ENCODE assay signal across 8 cellular contexts in the genomic region with DNA sequence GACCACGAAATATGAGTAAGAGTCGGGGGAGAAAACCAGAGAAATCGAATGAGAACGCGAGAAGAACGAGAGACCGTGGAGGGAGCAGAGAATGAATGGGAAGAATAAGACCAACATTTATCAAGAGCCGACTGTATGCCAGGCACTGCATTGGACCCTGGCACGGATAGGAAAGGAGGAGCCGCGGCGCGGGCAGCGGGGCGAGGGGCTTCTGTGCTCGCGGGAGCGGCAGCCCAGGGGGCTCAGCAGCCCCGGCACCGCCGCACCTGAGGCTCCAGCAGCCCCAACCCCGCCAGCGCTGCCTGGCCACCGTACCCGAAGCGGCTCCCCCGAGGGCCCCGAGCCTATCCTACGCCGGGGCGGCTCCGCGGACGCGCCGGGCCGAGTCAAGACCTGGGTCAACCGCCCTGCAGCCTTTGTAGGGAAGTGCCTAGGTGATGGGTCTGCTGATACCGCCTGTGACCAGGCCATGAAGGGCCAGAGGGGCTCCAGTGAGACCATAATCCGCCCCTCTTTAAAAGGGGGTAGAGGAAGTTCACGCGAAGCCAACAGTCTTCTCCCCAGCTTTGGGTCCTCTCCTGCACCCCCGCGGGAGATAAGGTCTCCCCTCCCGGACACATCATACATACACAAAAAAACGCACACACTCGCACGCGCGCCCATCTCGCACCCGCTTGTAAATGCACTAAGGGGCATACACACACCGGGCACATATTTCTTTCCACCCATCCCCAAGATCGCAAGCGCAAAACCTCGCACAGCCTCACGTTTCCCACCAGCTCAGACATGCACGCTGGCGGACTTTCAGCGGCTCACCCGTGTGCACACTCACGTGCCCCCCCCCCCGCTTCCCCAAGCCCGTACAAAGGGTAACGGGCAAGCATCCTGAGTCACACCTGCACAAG. TPM values are rescaled to one million over a fixed set of nuclear protein-coding genes. Genes with fewer than 3 reads are reported as not detected.
DNase-seq lines count a peak whose midpoint lies in the region; ATAC-seq, FAIRE-seq and TF ChIP-seq lines count a peak whose summit lies in the region.

No MANE protein-coding gene starts in this region.

- BruUV-seq in K562 (replicated peaks; lab: Mats Ljungman, UMichigan), result no TSS peak

- H3K27me3 ChIP-seq in NT2/D1 (ENCODE audit: insufficient read depth, insufficient read length) (peaks cover 56% of the 10 kb centered on the region), K562 (ENCODE audit: control insufficient read depth in 2 of 2, insufficient read depth in 2 of 2, low read length in 2 of 2) (no peaks in the 10 kb centered on the region), mononuclear cell (ENCODE audit: insufficient read depth, low read length) (peaks cover 33% of the 10 kb centered on the region), uterus (peaks cover 7 to 19% of the 10 kb centered on the region in 2 donors)

- H3K4me3 ChIP-seq in NT2/D1 (ENCODE audit: insufficient read length, low read depth) (peak overlapping the region; percentile 75), K562 (peak overlapping the region; percentile 45), mononuclear cell (ENCODE audit: low read length) (peak overlapping the region; percentile 4), uterus (peak overlapping the region; percentile 12 to 31)

- ATAC-seq in K562 (peak; percentile 17), HG03460 (IDR thresholded peaks at IDR 0.05; ENCODE audit: unreplicated experiment) (no peak), GM21717 (IDR thresholded peaks at IDR 0.05; ENCODE audit: unreplicated experiment) (no peak)

- DNase-seq in GM20000 (ENCODE audit: low spot score), result peak; percentile 59
- DNase-seq in NT2/D1 (ENCODE audit: low read depth, low spot score), result no peak
- peak in 1 of 4 experiments; percentile 33 for DNase-seq in K562 (ENCODE audit: extremely low read depth in 1 of 4, low spot score in 3 of 4)
- no peak for DNase-seq in uterus
- DNase-seq in cortex of kidney (lab: John Stamatoyannopoulos, UW), result no peak

- no peak overlapping the region for H3K27ac ChIP-seq in K562 (ENCODE audit: extremely low read depth, low read depth, low read length)
- H3K27ac ChIP-seq in uterus, result no peak overlapping the region

- no peaks in the 10 kb centered on the region for H3K9me1 ChIP-seq in K562 (ENCODE audit: control insufficient read depth, insufficient read depth, low read length)

- CTCF ChIA-PET in K562 (lab: Yijun Ruan, JAX; ENCODE audit: low intra/inter-chr PET ratio), result interaction anchor here (0.6 to 3.6 kb wide), 4 partner anchors 68 to 636 kb away, joined by 3 to 32 read pairs (median 4); partner anchors contain the start of gene CLP1

- peak overlapping the region; percentile 82 for H2AFZ ChIP-seq in K562 (ENCODE audit: low read depth, low read length)

- H3K4me1 ChIP-seq in NT2/D1 (ENCODE audit: insufficient read depth, insufficient read length) (peaks cover 29% of the 10 kb centered on the region), K562 (replicated peaks in 1 of 2; ENCODE audit: control insufficient read depth in 2 of 2, insufficient read depth in 2 of 2, low read length in 2 of 2) (peaks cover 19 to 53% of the 10 kb centered on the region in 2 experiments), mononuclear cell (ENCODE audit: insufficient read depth, low read length) (peaks cover 35% of the 10 kb centered on the region), uterus (peaks cover 0 to 26% of the 10 kb centered on the region in 2 donors)

- H3K9ac ChIP-seq in NT2/D1 (ENCODE audit: insufficient read length, low read depth) (peak overlapping the region; percentile 61), K562 (ENCODE audit: insufficient read depth in 1 of 2, low read depth in 2 of 2, low read length in 2 of 2) (peak overlapping the region; percentile 45 to 69; a peak in 3 of 4 replicates)

- H3K79me2 ChIP-seq in K562 (ENCODE audit: control insufficient read depth, insufficient read depth, low read length), result no peaks in the 10 kb centered on the region

- H4K20me1 ChIP-seq in K562 (replicated peaks; ENCODE audit: control insufficient read depth, insufficient read depth, low read length), result peaks cover 5% of the 10 kb centered on the region

- POLR2A ChIA-PET in K562 (lab: Yijun Ruan, JAX), result interaction anchor here (0.6 to 2.3 kb wide), 5 partner anchors 8 to 197 kb away, joined by 3 to 7 read pairs (median 4); no protein-coding TSS in a partner anchor

- peak overlapping the region; percentile 82 for H3K4me2 ChIP-seq in K562 (ENCODE audit: insufficient read depth, low read length)

- H3K36me3 ChIP-seq in NT2/D1 (ENCODE audit: insufficient read depth, insufficient read length, low read length) (no peaks in the 10 kb centered on the region), K562 (ENCODE audit: control insufficient read depth, insufficient read depth, low read length) (no peaks in the 10 kb centered on the region), uterus (no peaks in the 10 kb centered on the region)

- H3K9me3 ChIP-seq in NT2/D1 (ENCODE audit: insufficient read depth, low read length) (no peaks in the 10 kb centered on the region), K562 (replicated peaks; ENCODE audit: control insufficient read depth, insufficient read depth, low read depth, low read length) (no peaks in the 10 kb centered on the region), mononuclear cell (ENCODE audit: low read depth, low read length) (no peaks in the 10 kb centered on the region), uterus (no peaks in the 10 kb centered on the region)

- intact Hi-C loops in K562 (cut with micrococcal nuclease), result loop anchor here (5.0 kb wide), 2 partner anchors 33 to 1063 kb away; no protein-coding TSS in a partner anchor
- intact Hi-C loops in uterus (cut with DNase I; ENCODE audit: low total_unique reads), result loop anchor here (5.0 kb wide), 1 partner anchor 68 kb away; no protein-coding TSS in a partner anchor

- in situ Hi-C loops in K562 (cut with MboI), result loop anchor here (10.0 kb wide), 1 partner anchor 185 kb away; the partner anchor contains the start of gene YPEL4

- TF ChIP-seq POLR2A in K562 (conservative IDR thresholded peaks at IDR 0.05), result no peak
- no peak for TF ChIP-seq POLR2A in uterus (IDR thresholded peaks at IDR 0.05)

- TF ChIP-seq EP300 in K562 (IDR thresholded peaks at IDR 0.05; ENCODE audit: low read length), result no peak

- no peak for TF ChIP-seq RAD21 in K562 (CRISPR knock-in tag; conservative IDR thresholded peaks at IDR 0.05 in 1 of 2, IDR thresholded peaks at IDR 0.05 in 1 of 2)

- 4% methylated on average over 56 of the region's 65 CpGs for WGBS in K562 (ENCODE audit: insufficient coverage, low coverage, missing lambda C conversion rate)

- no peak for FAIRE-seq in K562 (lab: Jason Lieb, UNC)

- no peak for TF ChIP-seq CTCF in GM20000 (IDR thresholded peaks at IDR 0.05; ENCODE audit: extremely low read depth, missing control alignments)
- no peak for TF ChIP-seq CTCF in K562 (IDR thresholded peaks at IDR 0.05 in 2 of 3, conservative IDR thresholded peaks at IDR 0.05 in 1 of 3; ENCODE audit: insufficient read depth in 2 of 3, low read depth in 1 of 3, low read length in 3 of 3)
- no peak for TF ChIP-seq CTCF in uterus (IDR thresholded peaks at IDR 0.05)

RNA-seq across cellular contexts. Expression of gene RTN4RL2, which starts 1.0 kb away (rescaled TPM):
- total RNA-seq in K562 (2011; cell fraction: chromatin; rRNA removed; ENCODE audit: low replicate concordance), result not detected in 2 replicates
- 0.50 and 0.53 TPM in 2 replicates for total RNA-seq in K562 (2011; cell fraction: nucleolus; rRNA removed)
- total RNA-seq in K562 (2011; cell fraction: nucleoplasm; rRNA removed), result 0.46 and 1.2 TPM in 2 replicates
- total RNA-seq in K562 (2014; rRNA removed), result 0.29 TPM in 1 of 2 replicates, not detected in the other
- not detected in 2 replicates for total RNA-seq in K562 (2014; rRNA removed; fragmentation: Illumina TruSeq; extraction: Trizol)
- total RNA-seq in K562 (2015; rRNA removed; fragmentation: Illumina TruSeq; extraction: Trizol), result 0.07 TPM in 1 of 2 replicates, not detected in the other
- total RNA-seq in K562 (2021), result 1.8 and 1.9 TPM in 2 replicates
- polyA plus RNA-seq in K562 (2011; rRNA removed), result 0.06 and 0.30 TPM in 2 replicates
- polyA plus RNA-seq in K562 (2011; cell fraction: cytosol; rRNA removed), result 0.07 and 0.21 TPM in 2 replicates
- 0.25 and 0.47 TPM in 2 replicates for polyA plus RNA-seq in K562 (2011; cell fraction: nucleus; rRNA removed)
- 1.5 and 5.3 TPM in 2 replicates for polyA plus RNA-seq in K562 (2012)
- 0.34 and 1.1 TPM in 2 replicates for polyA plus RNA-seq in K562 (2014; fragmentation: Illumina TruSeq; extraction: Trizol)
- not detected for polyA plus RNA-seq in K562 (2014; fragmentation: Nextera tagmentation; extraction: Ambion mirVana)
- 0.69 and 0.82 TPM in 2 replicates for polyA plus RNA-seq in K562 (2014; rRNA removed)
- polyA minus RNA-seq in K562 (2011; rRNA and poly(A)+ RNA removed), result not detected in 2 replicates
- polyA minus RNA-seq in K562 (2011; cell fraction: cytosol; rRNA and poly(A)+ RNA removed), result not detected in 2 replicates
- polyA minus RNA-seq in K562 (2011; cell fraction: nucleus; rRNA and poly(A)+ RNA removed), result 0.54 TPM in 1 of 2 replicates, not detected in the other
- total RNA-seq in mononuclear cell, result 0.10 TPM
- total RNA-seq in uterus, result 1 to 10 TPM in 1 of 4 donors, not detected in 3; 1.7 TPM

RNA-seq across cellular contexts. Expression of gene SLC43A3, which starts 32.4 kb away (rescaled TPM):
- total RNA-seq in K562 (2011; cell fraction: chromatin; rRNA removed; ENCODE audit: low replicate concordance), result 241 and 427 TPM in 2 replicates
- total RNA-seq in K562 (2011; cell fraction: nucleolus; rRNA removed), result 393 and 402 TPM in 2 replicates
- 340 and 369 TPM in 2 replicates for total RNA-seq in K562 (2011; cell fraction: nucleoplasm; rRNA removed)
- total RNA-seq in K562 (2014; rRNA removed) (98.9 and 141 TPM in 2 replicates), K562 (2014; rRNA removed; fragmentation: Illumina TruSeq; extraction: Trizol) (120 and 132 TPM in 2 replicates), K562 (2015; rRNA removed; fragmentation: Illumina TruSeq; extraction: Trizol) (135 and 143 TPM in 2 replicates), K562 (2021) (254 and 257 TPM in 2 replicates), mononuclear cell (41.9 TPM), uterus (100 to 1,000 TPM in 2 of 4 donors, 10 to 100 TPM in 2; 44.1 to 333 (median 102) TPM)
- polyA plus RNA-seq in K562 (2011; rRNA removed) (141 and 235 TPM in 2 replicates), K562 (2014; fragmentation: Illumina TruSeq; extraction: Trizol) (244 and 281 TPM in 2 replicates), K562 (2014; fragmentation: Nextera tagmentation; extraction: Ambion mirVana) (100 to 1,000 TPM in 1 of 2 experiments, 10 to 100 TPM in 1; 63.7 to 216 TPM), K562 (2014; rRNA removed) (139 and 160 TPM in 2 replicates)
- 358 and 452 TPM in 2 replicates for polyA plus RNA-seq in K562 (2011; cell fraction: cytosol; rRNA removed)
- 327 and 364 TPM in 2 replicates for polyA plus RNA-seq in K562 (2011; cell fraction: nucleus; rRNA removed)
- polyA plus RNA-seq in K562 (2012), result 192 and 193 TPM in 2 replicates
- 162 and 237 TPM in 2 replicates for polyA minus RNA-seq in K562 (2011; rRNA and poly(A)+ RNA removed)
- 86.6 and 143 TPM in 2 replicates for polyA minus RNA-seq in K562 (2011; cell fraction: cytosol; rRNA and poly(A)+ RNA removed)
- polyA minus RNA-seq in K562 (2011; cell fraction: nucleus; rRNA and poly(A)+ RNA removed), result 116 and 125 TPM in 2 replicates

RNA-seq across cellular contexts. Expression of gene SLC43A1, which starts 56.1 kb away (rescaled TPM):
- total RNA-seq in K562 (2011; cell fraction: chromatin; rRNA removed; ENCODE audit: low replicate concordance), result 70.0 and 187 TPM in 2 replicates
- 140 and 142 TPM in 2 replicates for total RNA-seq in K562 (2011; cell fraction: nucleolus; rRNA removed)
- total RNA-seq in K562 (2011; cell fraction: nucleoplasm; rRNA removed), result 97.5 and 106 TPM in 2 replicates
- total RNA-seq in K562 (2014; rRNA removed), result 32.0 and 36.4 TPM in 2 replicates
- 14.8 and 17.3 TPM in 2 replicates for total RNA-seq in K562 (2014; rRNA removed; fragmentation: Illumina TruSeq; extraction: Trizol)
- 16.1 and 17.8 TPM in 2 replicates for total RNA-seq in K562 (2015; rRNA removed; fragmentation: Illumina TruSeq; extraction: Trizol)
- total RNA-seq in K562 (2021), result 41.8 and 42.9 TPM in 2 replicates
- polyA plus RNA-seq in K562 (2011; rRNA removed), result 24.6 and 30.6 TPM in 2 replicates
- 32.9 and 51.5 TPM in 2 replicates for polyA plus RNA-seq in K562 (2011; cell fraction: cytosol; rRNA removed)
- 72.6 and 94.2 TPM in 2 replicates for polyA plus RNA-seq in K562 (2011; cell fraction: nucleus; rRNA removed)
- polyA plus RNA-seq in K562 (2012), result 24.9 and 86.3 TPM in 2 replicates
- 33.4 and 37.3 TPM in 2 replicates for polyA plus RNA-seq in K562 (2014; fragmentation: Illumina TruSeq; extraction: Trizol)
- polyA plus RNA-seq in K562 (2014; fragmentation: Nextera tagmentation; extraction: Ambion mirVana), result 1 to 10 TPM; 2.6 to 3.8 TPM
- polyA plus RNA-seq in K562 (2014; rRNA removed), result 29.9 and 30.6 TPM in 2 replicates
- 23.7 and 32.9 TPM in 2 replicates for polyA minus RNA-seq in K562 (2011; rRNA and poly(A)+ RNA removed)
- polyA minus RNA-seq in K562 (2011; cell fraction: cytosol; rRNA and poly(A)+ RNA removed), result 24.3 and 29.1 TPM in 2 replicates
- polyA minus RNA-seq in K562 (2011; cell fraction: nucleus; rRNA and poly(A)+ RNA removed), result 38.5 and 48.2 TPM in 2 replicates
- total RNA-seq in mononuclear cell, result 4.6 TPM
- total RNA-seq in uterus, result 10 to 100 TPM; 13.1 to 48.4 (median 22.5) TPM

Comparison
In these comparisons a context has a peak if more than half of its experiments do, and no peak if none do; other contexts are left out.
1. H3K4me3 ChIP-seq: peak in every context shown above with its lines; median percentile 75 in NT2/D1; 45 in K562; 22 in uterus; 4 in mononuclear cell.